1 cellular context compared by ENCODE assay signal in the genomic region with DNA sequence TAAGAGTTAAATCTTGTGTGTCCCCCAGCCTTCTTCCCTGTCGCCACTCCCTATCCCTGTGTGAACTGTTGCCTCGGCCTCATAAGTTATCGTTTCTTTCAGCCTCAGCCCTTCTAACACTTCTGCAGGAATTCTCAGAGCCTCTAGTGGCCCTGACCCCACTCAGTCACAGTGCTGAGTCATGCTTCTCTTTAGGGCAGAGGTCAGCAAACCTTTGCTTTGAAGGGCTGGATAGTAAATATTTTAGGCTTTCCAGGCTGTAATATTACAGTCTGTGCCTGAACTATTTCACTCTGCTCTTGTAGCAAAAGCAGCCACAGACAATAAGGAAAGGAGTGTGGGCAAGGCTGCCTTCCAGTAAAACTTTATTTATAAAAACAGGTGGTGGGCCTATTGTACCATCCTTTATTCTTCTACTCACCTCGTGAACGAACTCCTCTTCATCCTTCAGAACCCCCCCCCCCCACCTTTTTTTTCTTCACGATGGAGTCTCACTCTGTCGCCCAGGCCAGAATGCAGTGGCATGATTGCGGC.
TF ChIP-seq lines count a peak whose summit lies in the region.

No MANE protein-coding gene starts in this region.

TF ChIP-seq in GM23338, 12 proteins besides CTCF, POLR2A, EP300 and RAD21 (continued from another document):
- TF ChIP-seq, protein P1, sequence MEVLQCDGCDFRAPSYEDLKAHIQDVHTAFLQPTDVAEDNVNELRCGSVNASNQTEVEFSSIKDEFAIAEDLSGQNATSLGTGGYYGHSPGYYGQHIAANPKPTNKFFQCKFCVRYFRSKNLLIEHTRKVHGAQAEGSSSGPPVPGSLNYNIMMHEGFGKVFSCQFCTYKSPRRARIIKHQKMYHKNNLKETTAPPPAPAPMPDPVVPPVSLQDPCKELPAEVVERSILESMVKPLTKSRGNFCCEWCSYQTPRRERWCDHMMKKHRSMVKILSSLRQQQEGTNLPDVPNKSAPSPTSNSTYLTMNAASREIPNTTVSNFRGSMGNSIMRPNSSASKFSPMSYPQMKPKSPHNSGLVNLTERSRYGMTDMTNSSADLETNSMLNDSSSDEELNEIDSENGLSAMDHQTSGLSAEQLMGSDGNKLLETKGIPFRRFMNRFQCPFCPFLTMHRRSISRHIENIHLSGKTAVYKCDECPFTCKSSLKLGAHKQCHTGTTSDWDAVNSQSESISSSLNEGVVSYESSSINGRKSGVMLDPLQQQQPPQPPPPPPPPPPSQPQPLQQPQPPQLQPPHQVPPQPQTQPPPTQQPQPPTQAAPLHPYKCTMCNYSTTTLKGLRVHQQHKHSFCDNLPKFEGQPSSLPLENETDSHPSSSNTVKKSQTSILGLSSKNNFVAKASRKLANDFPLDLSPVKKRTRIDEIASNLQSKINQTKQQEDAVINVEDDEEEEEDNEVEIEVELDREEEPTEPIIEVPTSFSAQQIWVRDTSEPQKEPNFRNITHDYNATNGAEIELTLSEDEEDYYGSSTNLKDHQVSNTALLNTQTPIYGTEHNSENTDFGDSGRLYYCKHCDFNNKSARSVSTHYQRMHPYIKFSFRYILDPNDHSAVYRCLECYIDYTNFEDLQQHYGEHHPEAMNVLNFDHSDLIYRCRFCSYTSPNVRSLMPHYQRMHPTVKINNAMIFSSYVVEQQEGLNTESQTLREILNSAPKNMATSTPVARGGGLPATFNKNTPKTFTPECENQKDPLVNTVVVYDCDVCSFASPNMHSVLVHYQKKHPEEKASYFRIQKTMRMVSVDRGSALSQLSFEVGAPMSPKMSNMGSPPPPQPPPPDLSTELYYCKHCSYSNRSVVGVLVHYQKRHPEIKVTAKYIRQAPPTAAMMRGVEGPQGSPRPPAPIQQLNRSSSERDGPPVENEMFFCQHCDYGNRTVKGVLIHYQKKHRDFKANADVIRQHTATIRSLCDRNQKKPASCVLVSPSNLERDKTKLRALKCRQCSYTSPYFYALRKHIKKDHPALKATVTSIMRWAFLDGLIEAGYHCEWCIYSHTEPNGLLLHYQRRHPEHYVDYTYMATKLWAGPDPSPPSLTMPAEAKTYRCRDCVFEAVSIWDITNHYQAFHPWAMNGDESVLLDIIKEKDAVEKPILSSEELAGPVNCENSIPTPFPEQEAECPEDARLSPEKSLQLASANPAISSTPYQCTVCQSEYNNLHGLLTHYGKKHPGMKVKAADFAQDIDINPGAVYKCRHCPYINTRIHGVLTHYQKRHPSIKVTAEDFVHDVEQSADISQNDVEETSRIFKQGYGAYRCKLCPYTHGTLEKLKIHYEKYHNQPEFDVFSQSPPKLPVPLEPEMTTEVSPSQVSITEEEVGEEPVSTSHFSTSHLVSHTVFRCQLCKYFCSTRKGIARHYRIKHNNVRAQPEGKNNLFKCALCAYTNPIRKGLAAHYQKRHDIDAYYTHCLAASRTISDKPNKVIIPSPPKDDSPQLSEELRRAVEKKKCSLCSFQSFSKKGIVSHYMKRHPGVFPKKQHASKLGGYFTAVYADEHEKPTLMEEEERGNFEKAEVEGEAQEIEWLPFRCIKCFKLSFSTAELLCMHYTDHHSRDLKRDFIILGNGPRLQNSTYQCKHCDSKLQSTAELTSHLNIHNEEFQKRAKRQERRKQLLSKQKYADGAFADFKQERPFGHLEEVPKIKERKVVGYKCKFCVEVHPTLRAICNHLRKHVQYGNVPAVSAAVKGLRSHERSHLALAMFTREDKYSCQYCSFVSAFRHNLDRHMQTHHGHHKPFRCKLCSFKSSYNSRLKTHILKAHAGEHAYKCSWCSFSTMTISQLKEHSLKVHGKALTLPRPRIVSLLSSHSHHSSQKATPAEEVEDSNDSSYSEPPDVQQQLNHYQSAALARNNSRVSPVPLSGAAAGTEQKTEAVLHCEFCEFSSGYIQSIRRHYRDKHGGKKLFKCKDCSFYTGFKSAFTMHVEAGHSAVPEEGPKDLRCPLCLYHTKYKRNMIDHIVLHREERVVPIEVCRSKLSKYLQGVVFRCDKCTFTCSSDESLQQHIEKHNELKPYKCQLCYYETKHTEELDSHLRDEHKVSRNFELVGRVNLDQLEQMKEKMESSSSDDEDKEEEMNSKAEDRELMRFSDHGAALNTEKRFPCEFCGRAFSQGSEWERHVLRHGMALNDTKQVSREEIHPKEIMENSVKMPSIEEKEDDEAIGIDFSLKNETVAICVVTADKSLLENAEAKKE (CRISPR knock-in tag; IDR thresholded peaks at IDR 0.05): no peak
- TF ChIP-seq EZH2 (IDR thresholded peaks at IDR 0.05; ENCODE audit: low read depth, unreplicated experiment) (no peak), JUNB (IDR thresholded peaks at IDR 0.05; ENCODE audit: unreplicated experiment) (no peak)
